ENCODE assay signal across 8 cellular contexts in the genomic region with DNA sequence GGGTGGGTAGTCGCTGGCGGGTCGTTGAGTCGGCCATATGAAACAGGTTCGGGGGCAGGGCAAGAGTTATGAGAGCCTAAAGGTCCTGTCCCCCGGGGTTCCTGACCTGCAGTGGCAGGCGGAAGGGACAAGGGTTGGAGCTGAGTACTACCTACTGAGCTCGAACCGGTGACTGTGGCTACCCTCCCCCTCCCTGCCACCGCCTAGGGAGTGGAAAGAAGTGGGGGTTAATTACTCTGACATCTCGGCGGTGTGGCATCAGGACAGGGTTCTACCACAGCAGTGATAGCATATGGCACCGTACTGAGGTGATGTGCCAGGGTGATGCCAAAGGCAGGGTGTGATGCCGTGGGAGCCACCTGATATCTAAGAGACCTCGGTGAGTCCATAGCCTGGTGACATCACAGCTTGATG. TPM values are rescaled to one million over a fixed set of nuclear protein-coding genes. Genes with fewer than 3 reads are reported as not detected.
DNase-seq lines count a peak whose midpoint lies in the region; ATAC-seq and TF ChIP-seq lines count a peak whose summit lies in the region.

No MANE protein-coding gene starts in this region.

- H2AK5ac ChIP-seq in trophoblast cell (ENCODE audit: low read length) = no peak overlapping the region

- H4K8ac ChIP-seq in trophoblast cell (ENCODE audit: low read depth, low read length) = no peak overlapping the region

- no peaks in the 10 kb centered on the region for H3K9me3 Mint-ChIP-seq in glutamatergic neuron (ENCODE audit: unreplicated experiment)

- H3K36me3 ChIP-seq in OCI-LY3 (replicated peaks; ENCODE audit: low read depth, low read length) (no peaks in the 10 kb centered on the region), fibroblast of lung (ENCODE audit: control insufficient read depth, insufficient read depth, low read length) (peaks cover 3% of the 10 kb centered on the region), trophoblast cell (ENCODE audit: control insufficient read depth in 1 of 2, insufficient read depth in 2 of 2, low read length in 2 of 2) (peaks cover 3% of the 10 kb centered on the region in 2 experiments)

- H3K4me2 ChIP-seq in OCI-LY3 (ENCODE audit: low read length) (peak overlapping the region; percentile 82), fibroblast of lung (ENCODE audit: extremely low read depth, insufficient read depth, low read length) (peak overlapping the region; percentile 82), trophoblast cell (ENCODE audit: low read length) (peak overlapping the region; percentile 69)

- H3K79me1 ChIP-seq in trophoblast cell (ENCODE audit: low read length) = no peaks in the 10 kb centered on the region

- no peak for TF ChIP-seq CTCF in AG04450 (IDR thresholded peaks at IDR 0.05; ENCODE audit: low read depth, low read length)
- no peak for TF ChIP-seq CTCF in OCI-LY3 (IDR thresholded peaks at IDR 0.05; ENCODE audit: low read depth, low read length)
- TF ChIP-seq CTCF in fibroblast of lung (conservative IDR thresholded peaks at IDR 0.05 in 1 of 2, IDR thresholded peaks at IDR 0.05 in 1 of 2; ENCODE audit: low read depth in 1 of 2, low read length in 2 of 2) = no peak
- no peak for TF ChIP-seq CTCF in glutamatergic neuron (IDR thresholded peaks at IDR 0.05; ENCODE audit: partially characterized antibody, unreplicated experiment)

- no peak overlapping the region for H3K14ac ChIP-seq in trophoblast cell (ENCODE audit: low read length)

- no peak overlapping the region for H3K27ac Mint-ChIP-seq in glutamatergic neuron (ENCODE audit: unreplicated experiment)

- H3K4me1 ChIP-seq in OCI-LY3 (ENCODE audit: low read length) (peaks cover 7% of the 10 kb centered on the region), fibroblast of lung (ENCODE audit: control insufficient read depth, extremely low read depth, insufficient read depth, low read length) (no peaks in the 10 kb centered on the region), trophoblast cell (ENCODE audit: control insufficient read depth in 1 of 2, insufficient read depth in 2 of 2, low read length in 2 of 2) (peaks cover 0 to 2% of the 10 kb centered on the region in 2 experiments)

- POLR2A ChIA-PET in AG04450 (lab: Yijun Ruan, JAX) = interaction anchor here (0.6 to 0.9 kb wide), 2 partner anchors 31 to 266 kb away, joined by 3 to 4 read pairs; a partner anchor contains a TSS

- no peak overlapping the region for H3K23ac ChIP-seq in trophoblast cell (ENCODE audit: low read length)

- H4K20me1 ChIP-seq in OCI-LY3 (ENCODE audit: insufficient read depth, low read length) = no peaks in the 10 kb centered on the region
- H4K20me1 ChIP-seq in fibroblast of lung (ENCODE audit: control insufficient read depth, extremely low read depth, insufficient read depth, low read length) = no peaks in the 10 kb centered on the region

- ATAC-seq in GM18508 (IDR thresholded peaks at IDR 0.05; ENCODE audit: insufficient read depth, unreplicated experiment) (peak; percentile 34), HG02885 (IDR thresholded peaks at IDR 0.05; ENCODE audit: poor library complexity, unreplicated experiment) (peak; percentile 43)

- no peaks in the 10 kb centered on the region for H3K27me3 ChIP-seq in AG04450 (ENCODE audit: control insufficient read depth, insufficient read depth, low read length)
- H3K27me3 ChIP-seq in OCI-LY3 (ENCODE audit: low read depth, low read length) = no peaks in the 10 kb centered on the region
- H3K27me3 ChIP-seq in fibroblast of lung (ENCODE audit: control insufficient read depth, insufficient read depth, low read length) = no peaks in the 10 kb centered on the region
- no peaks in the 10 kb centered on the region for H3K27me3 ChIP-seq in trophoblast cell (ENCODE audit: insufficient read depth, low read length)

- H3K4me3 ChIP-seq in AG04450 (ENCODE audit: low read depth, low read length) (peak overlapping the region; percentile 71), OCI-LY3 (ENCODE audit: low read length) (peak overlapping the region; percentile 99), fibroblast of lung (replicated peaks in 1 of 4; ENCODE audit: control extremely low read depth in 1 of 4, insufficient read depth in 1 of 4, low read depth in 3 of 4, low read length in 4 of 4) (peak overlapping the region; percentile 76 to 80 (median 79)), trophoblast cell (ENCODE audit: low read depth, low read length) (peak overlapping the region; percentile 82)

- H3K9ac ChIP-seq in OCI-LY3 (ENCODE audit: low read length) (peak overlapping the region; percentile 64), fibroblast of lung (ENCODE audit: insufficient read depth, low read length) (peak overlapping the region; percentile 46), trophoblast cell (ENCODE audit: low read length) (peak overlapping the region; percentile 62)

- no peak overlapping the region for H2BK12ac ChIP-seq in trophoblast cell (ENCODE audit: low read length)

- H3K79me2 ChIP-seq in OCI-LY3 (ENCODE audit: low read length) (peaks cover 23% of the 10 kb centered on the region), fibroblast of lung (ENCODE audit: control insufficient read depth, insufficient read depth, low read length) (peaks cover 11% of the 10 kb centered on the region), trophoblast cell (ENCODE audit: control insufficient read depth, insufficient read depth, low read length, poor library complexity) (no peaks in the 10 kb centered on the region)

- CTCF ChIA-PET in AG04450 (lab: Charles Lee) = interaction anchor here (0.6 kb wide), 1 partner anchor 142 kb away, joined by 3 read pairs; no protein-coding TSS in a partner anchor

- no peak overlapping the region for H2BK5ac ChIP-seq in trophoblast cell (ENCODE audit: low read depth, low read length, poor library complexity)

- no peak overlapping the region for H3K18ac ChIP-seq in trophoblast cell (ENCODE audit: low read length)

- no peaks in the 10 kb centered on the region for H3K9me3 ChIP-seq in AG04450 (ENCODE audit: control insufficient read depth, insufficient read depth, low read length)
- H3K9me3 ChIP-seq in OCI-LY3 (ENCODE audit: insufficient read depth, low read length) = no peaks in the 10 kb centered on the region
- no peaks in the 10 kb centered on the region for H3K9me3 ChIP-seq in fibroblast of lung (ENCODE audit: control insufficient read depth, insufficient read depth, low read depth, low read length)
- H3K9me3 ChIP-seq in trophoblast cell (ENCODE audit: insufficient read depth, low read depth, low read length) = no peaks in the 10 kb centered on the region

- H4K91ac ChIP-seq in trophoblast cell (ENCODE audit: low read depth, low read length) = no peak overlapping the region

- H2BK120ac ChIP-seq in trophoblast cell (ENCODE audit: insufficient read depth, low read length, poor library complexity) = no peak overlapping the region

- DNase-seq in AG04450 (ENCODE audit: low read depth, low spot score) (no peak), fibroblast of lung (ENCODE audit: low read depth in 2 of 2) (no peak), trophoblast cell (peak in 1 of 2 donors; percentile 3), glutamatergic neuron (no peak), UCSD-AML1 (lab: John Stamatoyannopoulos, UW; ENCODE audit: unreplicated experiment) (no peak)

- no peaks in the 10 kb centered on the region for H3K36me3 Mint-ChIP-seq in glutamatergic neuron (ENCODE audit: unreplicated experiment)

- peaks cover 2% of the 10 kb centered on the region for H3K27me3 Mint-ChIP-seq in glutamatergic neuron (ENCODE audit: unreplicated experiment)

- no peak overlapping the region for H3K4me3 Mint-ChIP-seq in glutamatergic neuron (ENCODE audit: unreplicated experiment)

- peak overlapping the region; percentile 81 for H2AFZ ChIP-seq in OCI-LY3 (ENCODE audit: low read depth, low read length)
- H2AFZ ChIP-seq in fibroblast of lung (ENCODE audit: low read length) = peak overlapping the region; percentile 85
- H2AFZ ChIP-seq in trophoblast cell (ENCODE audit: insufficient read depth, low read length, poor library complexity) = peak overlapping the region; percentile 51

- H3K27ac ChIP-seq in AG04450 (ENCODE audit: low read depth, low read length) = no peak overlapping the region
- no peak overlapping the region for H3K27ac ChIP-seq in OCI-LY3 (ENCODE audit: low read length)
- H3K27ac ChIP-seq in fibroblast of lung (ENCODE audit: insufficient read depth, low read length) = peak overlapping the region; percentile 38
- H3K27ac ChIP-seq in trophoblast cell (ENCODE audit: low read depth, low read length) = no peak overlapping the region

- no CpG with 5 or more reads among the region's 15 CpGs for WGBS in trophoblast cell (ENCODE audit: extremely low coverage, insufficient coverage, insufficient read length)

- H4K12ac ChIP-seq in trophoblast cell (ENCODE audit: low read depth, low read length) = no peak overlapping the region

- no peak overlapping the region for H3K4ac ChIP-seq in trophoblast cell (ENCODE audit: low read depth, low read length)

- H3K4me1 Mint-ChIP-seq in glutamatergic neuron (ENCODE audit: low read depth, unreplicated experiment) = no peaks in the 10 kb centered on the region

RNA-seq across cellular contexts. Expression of a gene that starts 0.3 kb away (rescaled TPM):
- polyA plus RNA-seq in AG04450 (2011; rRNA removed) (10.7 and 13.3 TPM in 2 replicates), fibroblast of lung (11.4 and 13.8 TPM in 2 replicates)
- 5.5 and 6.6 TPM in 2 replicates for polyA minus RNA-seq in AG04450 (2011; rRNA and poly(A)+ RNA removed)
- total RNA-seq in fibroblast of lung (10.8 and 13.5 TPM in 2 replicates), glutamatergic neuron (ENCODE audit: unreplicated experiment) (11.7 TPM)
- 7.5 and 8.2 TPM in 2 replicates for polyA plus RNA-seq in fibroblast of lung (2012)
- polyA minus RNA-seq in fibroblast of lung (ENCODE audit: low replicate concordance) = 1.0 and 6.8 TPM in 2 replicates
- 12.6 and 14.3 TPM in 2 replicates for polyA plus RNA-seq in trophoblast cell (2013)

RNA-seq across cellular contexts. Expression of a gene that starts 0.5 kb away (rescaled TPM):
- polyA plus RNA-seq in AG04450 (2011; rRNA removed) = 85.3 and 118 TPM in 2 replicates
- polyA minus RNA-seq in AG04450 (2011; rRNA and poly(A)+ RNA removed) = 26.3 and 32.2 TPM in 2 replicates
- 72.7 and 86.3 TPM in 2 replicates for total RNA-seq in fibroblast of lung
- 102 and 103 TPM in 2 replicates for polyA plus RNA-seq in fibroblast of lung
- 52.0 and 55.4 TPM in 2 replicates for polyA plus RNA-seq in fibroblast of lung (2012)
- polyA minus RNA-seq in fibroblast of lung (ENCODE audit: low replicate concordance) = 3.3 and 11.0 TPM in 2 replicates
- 33.9 and 34.9 TPM in 2 replicates for polyA plus RNA-seq in trophoblast cell (2013)
- 26.2 TPM for total RNA-seq in glutamatergic neuron (ENCODE audit: unreplicated experiment)

RNA-seq across cellular contexts. Expression of a gene that starts 47.0 kb away (rescaled TPM):
- 0.10 and 0.22 TPM in 2 replicates for polyA plus RNA-seq in AG04450 (2011; rRNA removed)
- polyA minus RNA-seq in AG04450 (2011; rRNA and poly(A)+ RNA removed) = 0.09 and 1.5 TPM in 2 replicates
- total RNA-seq in fibroblast of lung = not detected in 2 replicates
- 0.02 and 0.20 TPM in 2 replicates for polyA plus RNA-seq in fibroblast of lung
- not detected in 2 replicates for polyA plus RNA-seq in fibroblast of lung (2012)
- not detected in 2 replicates for polyA minus RNA-seq in fibroblast of lung (ENCODE audit: low replicate concordance)
- polyA plus RNA-seq in trophoblast cell (2013) = 2.4 and 2.8 TPM in 2 replicates
- not detected for total RNA-seq in glutamatergic neuron (ENCODE audit: unreplicated experiment)
